25 cellular contexts compared by ENCODE assay signal in the genomic region with DNA sequence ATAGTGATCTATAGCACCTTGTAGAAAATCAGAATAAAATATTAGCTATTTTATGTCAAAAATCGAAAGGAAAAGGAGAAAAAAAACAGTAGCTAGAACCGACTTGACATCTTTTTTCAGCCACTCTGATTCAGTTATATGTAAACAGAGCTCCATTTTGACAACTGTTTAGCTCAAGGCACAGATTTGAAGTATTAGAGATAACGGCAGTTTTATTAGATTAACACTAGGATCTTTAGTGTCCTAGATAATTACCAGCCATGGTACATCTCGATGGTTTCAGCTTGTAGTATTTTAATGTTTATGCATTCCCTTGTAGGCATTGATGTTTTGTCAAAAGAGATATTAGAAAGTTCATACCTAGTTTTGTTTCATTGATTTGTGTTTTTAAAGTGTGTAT.
"Had no signal": no experiment of that assay in that cellular context is flagged by ENCODE, and none has a peak within 500 bp of the region (broad histone marks: within the 10 kb centered on the region; RNA-seq: fewer than 3 reads in every experiment).

No MANE protein-coding gene starts in this region.

- H2AFZ ChIP-seq: neural progenitor cell, parathyroid adenoma had no signal

- H3K27me3 ChIP-seq: gastrocnemius medialis, left lung, neural progenitor cell, sigmoid colon, stomach, thyroid gland, vagina had no signal

- H3K4me3 ChIP-seq: gastrocnemius medialis, left lung, neural progenitor cell, psoas muscle, sigmoid colon, stomach, thyroid gland, vagina had no signal

- H3K4me2 ChIP-seq: neural progenitor cell had no signal

- H3K36me3 ChIP-seq: gastrocnemius medialis, left lung, neural progenitor cell, sigmoid colon, stomach, thyroid gland, vagina had no signal

- H3K9ac ChIP-seq: neural progenitor cell, parathyroid adenoma had no signal

- ATAC-seq: esophagus mucosa; gastrocnemius medialis; left cardiac atrium; left lung; naive thymus-derived CD4-positive, alpha-beta T cell; psoas muscle; right cardiac atrium; stimulated activated effector memory CD8-positive, alpha-beta T cell treated with anti-CD3 and anti-CD28 coated beads, Interleukin-12 subunit alpha, Interleukin-12 subunit beta, amount 100 ng/mL, for 72 hours had no signal

- H3K9me3 ChIP-seq: gastrocnemius medialis, left lung, psoas muscle, sigmoid colon, stomach, thyroid gland, vagina had no signal

- H3K4me1 ChIP-seq: gastrocnemius medialis, left lung, neural progenitor cell, parathyroid adenoma, psoas muscle, sigmoid colon, stomach, thyroid gland, vagina had no signal

- H3K79me2 ChIP-seq: parathyroid adenoma had no signal

- H3K27ac ChIP-seq: epithelial cell of prostate, gastrocnemius medialis, left lung, neural progenitor cell, parathyroid adenoma, psoas muscle, sigmoid colon, stomach, thyroid gland, vagina had no signal

- DNase-seq: effector CD8-positive, alpha-beta T cell; endodermal cell; foreskin fibroblast; gastrocnemius medialis; head of caudate nucleus; left cardiac atrium; left lung; mesenchymal stem cell; midbrain; naive thymus-derived CD4-positive, alpha-beta T cell; psoas muscle; right cardiac atrium; sigmoid colon; stimulated activated CD4-positive, alpha-beta T cell treated with anti-CD3 and anti-CD28 coated beads, Interleukin-2, amount 100 ng/mL, for 24 hours; stimulated activated CD4-positive, alpha-beta T cell treated with anti-CD3 and anti-CD28 coated beads, Interleukin-4, amount 100 ng/mL, for 24 hours; stimulated activated naive CD4-positive, alpha-beta T cell treated with Interleukin-2 at 50 U/mL for 16 hours; stomach; thyroid gland; trophoblast cell had no signal
